ENCODE assay signal across 8 cellular contexts in the genomic region with DNA sequence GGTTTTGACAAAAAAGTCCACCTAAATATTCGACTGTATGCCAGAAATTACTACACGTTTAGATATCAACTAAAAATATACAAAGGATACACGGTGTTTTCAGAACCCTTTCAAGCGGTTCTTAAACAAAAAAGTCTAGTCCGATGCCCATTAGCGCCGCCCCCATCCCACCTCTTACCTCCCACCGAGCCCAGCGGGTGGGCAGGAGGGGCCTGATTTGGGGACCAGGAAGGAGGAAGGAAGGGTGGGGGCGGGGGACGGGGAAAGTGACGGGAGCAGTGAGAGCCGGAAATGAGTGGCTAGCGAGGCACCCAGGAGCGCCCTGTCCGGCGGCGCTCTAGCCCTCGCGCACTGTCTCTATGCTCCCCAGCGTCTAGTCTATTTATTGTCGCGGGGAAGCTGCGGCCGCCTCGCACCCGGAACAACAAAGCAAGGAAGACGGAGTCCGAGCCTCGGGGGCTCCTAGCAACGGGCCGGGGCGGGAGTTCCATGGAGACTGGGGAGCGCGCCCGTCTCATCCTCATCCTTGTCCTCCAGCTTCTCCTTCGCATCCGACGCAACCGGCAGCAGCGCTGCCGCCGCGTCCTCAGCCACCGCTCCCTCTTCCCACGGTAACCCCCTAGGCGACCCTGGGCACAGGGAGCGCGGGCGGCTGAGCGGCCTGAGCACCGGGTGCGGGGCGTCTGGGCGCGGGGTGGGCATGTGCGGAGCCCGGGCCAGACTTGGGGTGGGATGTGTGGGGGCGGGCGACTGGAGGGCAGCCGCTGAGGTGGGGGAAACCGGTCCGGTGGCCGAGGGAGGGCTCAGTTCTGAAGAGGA. TPM values are rescaled to one million over a fixed set of nuclear protein-coding genes. Genes with fewer than 3 reads are reported as not detected.
DNase-seq lines count a peak whose midpoint lies in the region; ATAC-seq and TF ChIP-seq lines count a peak whose summit lies in the region.

TSS of gene TBPL1 (plus strand) at position 410 of the 819 bp plus-strand sequence. CDS start 26,902 bp downstream, outside the sequence.

- POLR2A ChIA-PET in Panc1 (lab: Charles Lee): interaction anchor here (0.7 kb wide), 2 partner anchors 16 to 47 kb away, joined by 8 to 19 read pairs; no protein-coding TSS in a partner anchor

- TF ChIP-seq CTCF in DND-41 (IDR thresholded peaks at IDR 0.05; ENCODE audit: borderline replicate concordance, extremely low read depth, low read length, poor library complexity, severe bottlenecking) (no peak), KMS-11 (conservative IDR thresholded peaks at IDR 0.05; ENCODE audit: low read depth, low read length) (no peak), Panc1 (IDR thresholded peaks at IDR 0.05) (no peak), esophagus squamous epithelium (IDR thresholded peaks at IDR 0.05) (peak in 1 of 6 experiments; percentile 14)

- H3K4me1 ChIP-seq in DND-41 (ENCODE audit: insufficient read depth, low read length) (peaks cover 41% of the 10 kb centered on the region), KMS-11 (ENCODE audit: low read depth, poor library complexity, severe bottlenecking) (peaks cover 41% of the 10 kb centered on the region), Panc1 (ENCODE audit: control insufficient read depth, insufficient read depth, low read length) (peaks cover 39% of the 10 kb centered on the region), esophagus squamous epithelium (peaks cover 4 to 32% (median 22%) of the 10 kb centered on the region in 3 donors)

- no peaks in the 10 kb centered on the region for H3K9me3 Mint-ChIP-seq in activated T-cell treated with anti-CD3 and anti-CD28 coated beads, Interleukin-2, amount 50 U/mL, for 72 hours

- in situ Hi-C loops in Panc1 (cut with HindIII; ENCODE audit: low pct_unique_long_range_greater_than_20kb, low sequenced_read_pairs): no loop called here

- TF ChIP-seq POLR2A in esophagus squamous epithelium (IDR thresholded peaks at IDR 0.05): peak in 1 of 4 donors; percentile 58

- peak within 1 kb of the TSS; percentile 83 for H3K9ac ChIP-seq in DND-41 (ENCODE audit: low read depth, low read length)
- H3K9ac ChIP-seq in KMS-11: peak within 1 kb of the TSS; percentile 73

- peaks cover 27% of the 10 kb centered on the region for H4K20me1 ChIP-seq in DND-41 (ENCODE audit: insufficient read depth, low read length)
- H4K20me1 ChIP-seq in KMS-11 (ENCODE audit: insufficient read depth): 0 out of 2 replicates have a peak, but pooled peaks cover 4% of the 10 kb centered on the region

- peak; percentile 96 for DNase-seq in DND-41
- DNase-seq in Panc1 (ENCODE audit: low read depth, low spot score): peak; percentile 78
- DNase-seq in activated T-cell treated with anti-CD3 and anti-CD28 coated beads, Interleukin-2, amount 50 U/mL, for 72 hours: peak; percentile 86 to 89
- DNase-seq in esophagus squamous epithelium (lab: John Stamatoyannopoulos, UW): peak; percentile 87
- DNase-seq in myocyte (ENCODE audit: low read depth): peak; percentile 96
- DNase-seq in stimulated activated CD8-positive, alpha-beta memory T cell treated with anti-CD3 and anti-CD28 coated beads, Interleukin-7, amount 100 ng/mL, for 4 hours (ENCODE audit: low read depth in 2 of 2): peak; percentile 91 to 94

- peak within 1 kb of the TSS; percentile 94 for H3K27ac Mint-ChIP-seq in activated T-cell treated with anti-CD3 and anti-CD28 coated beads, Interleukin-2, amount 50 U/mL, for 72 hours

- peaks cover 48% of the 10 kb centered on the region for H3K4me1 Mint-ChIP-seq in activated T-cell treated with anti-CD3 and anti-CD28 coated beads, Interleukin-2, amount 50 U/mL, for 72 hours (ENCODE audit: low read depth)

- peaks cover 4 to 7% of the 10 kb centered on the region in 2 donors for H3K36me3 Mint-ChIP-seq in activated T-cell treated with anti-CD3 and anti-CD28 coated beads, Interleukin-2, amount 50 U/mL, for 72 hours (ENCODE audit: insufficient read depth in 2 of 2)

- peak within 1 kb of the TSS; percentile 79 for H3K27ac ChIP-seq in DND-41 (ENCODE audit: low read length)
- H3K27ac ChIP-seq in KMS-11: peak within 1 kb of the TSS; percentile 58
- peak within 1 kb of the TSS; percentile 87 for H3K27ac ChIP-seq in Panc1 (ENCODE audit: low read length)
- peak within 1 kb of the TSS; percentile 79 to 96 (median 92) for H3K27ac ChIP-seq in esophagus squamous epithelium

- H3K79me2 ChIP-seq in DND-41 (ENCODE audit: insufficient read depth, low read length) (peaks cover 50% of the 10 kb centered on the region), KMS-11 (ENCODE audit: insufficient read depth, low read depth) (peaks cover 43% of the 10 kb centered on the region; the same call in 1 of the 2 replicates)

- H3K4me2 ChIP-seq in DND-41 (ENCODE audit: insufficient read depth, low read length) (peak within 1 kb of the TSS; percentile 99), KMS-11 (peak within 1 kb of the TSS; percentile 96)

- no peaks in the 10 kb centered on the region; the same call in 1 of the 2 replicates for H3K36me3 ChIP-seq in DND-41 (ENCODE audit: insufficient read depth, low read length)
- no peaks in the 10 kb centered on the region for H3K36me3 ChIP-seq in KMS-11 (ENCODE audit: insufficient read depth)
- H3K36me3 ChIP-seq in Panc1 (ENCODE audit: control insufficient read depth, insufficient read depth, low read length): peaks cover 2% of the 10 kb centered on the region; the same call in 1 of the 2 replicates
- H3K36me3 ChIP-seq in esophagus squamous epithelium: no peaks in the 10 kb centered on the region

- H3K27me3 Mint-ChIP-seq in activated T-cell treated with anti-CD3 and anti-CD28 coated beads, Interleukin-2, amount 50 U/mL, for 72 hours (ENCODE audit: low read depth): no peaks in the 10 kb centered on the region

- ATAC-seq in DND-41 (ENCODE audit: insufficient read depth, low read depth) (peak; percentile 96), GM21786 (IDR thresholded peaks at IDR 0.05; ENCODE audit: unreplicated experiment) (peak; percentile 80), Panc1 (peak; percentile 96)
- ATAC-seq in activated T-cell treated with anti-CD3 and anti-CD28 coated beads, Interleukin-2, amount 50 U/mL, for 72 hours (replicated peaks in 1 of 2): peak; percentile 96 to 97

- 0 to 1% methylated on average over 17 to 25 of the region's 64 CpGs for WGBS in esophagus squamous epithelium, 2 donors

- H2AFZ ChIP-seq in DND-41 (ENCODE audit: low read depth, low read length) (peak within 1 kb of the TSS; percentile 98), KMS-11 (ENCODE audit: low read depth) (peak within 1 kb of the TSS; percentile 68)

- no peaks in the 10 kb centered on the region for H3K9me3 ChIP-seq in DND-41 (ENCODE audit: insufficient read depth, low read length, severe bottlenecking)
- H3K9me3 ChIP-seq in Panc1 (ENCODE audit: control insufficient read depth, insufficient read depth, low read depth, low read length): no peaks in the 10 kb centered on the region
- no peaks in the 10 kb centered on the region for H3K9me3 ChIP-seq in esophagus squamous epithelium

- H3K27me3 ChIP-seq in DND-41 (ENCODE audit: insufficient read depth, low read length, poor library complexity) (peaks cover 24% of the 10 kb centered on the region), KMS-11 (ENCODE audit: insufficient read depth, low read depth) (no peaks in the 10 kb centered on the region), Panc1 (ENCODE audit: control insufficient read depth, insufficient read depth, low read length) (no peaks in the 10 kb centered on the region), esophagus squamous epithelium (no peaks in the 10 kb centered on the region)

- CTCF ChIA-PET in Panc1 (lab: Charles Lee): no interaction called here

- BruUV-seq in Panc1 (replicated peaks; lab: Mats Ljungman, UMichigan): no TSS peak

- H3K4me3 Mint-ChIP-seq in activated T-cell treated with anti-CD3 and anti-CD28 coated beads, Interleukin-2, amount 50 U/mL, for 72 hours: peak within 1 kb of the TSS; percentile 91 to 95

- intact Hi-C loops in Panc1 (cut with micrococcal nuclease; ENCODE audit: unreplicated experiment): no loop called here
- intact Hi-C loops in esophagus squamous epithelium (cut with DNase I): no loop called here

- H3K4me3 ChIP-seq in DND-41 (ENCODE audit: low read depth in 1 of 2, low read length in 2 of 2): peak within 1 kb of the TSS; percentile 85 to 92
- H3K4me3 ChIP-seq in KMS-11 (IDR thresholded peaks at IDR 0.05; ENCODE audit: insufficient read depth, low read depth, low read length): no peak within 1 kb of the TSS
- peak within 1 kb of the TSS; percentile 92 to 94 for H3K4me3 ChIP-seq in Panc1 (ENCODE audit: low read depth in 2 of 2, low read length in 2 of 2)
- H3K4me3 ChIP-seq in esophagus squamous epithelium: peak within 1 kb of the TSS; percentile 83 to 99 (median 92)

RNA-seq across cellular contexts. Expression of gene TBPL1, which starts in this region (rescaled TPM):
- total RNA-seq in Panc1 (2021; ENCODE audit: unreplicated experiment) (39.7 TPM), esophagus squamous epithelium (10 to 100 TPM in 2 of 4 donors, 1 to 10 TPM in 2; 9.0 to 27.5 (median 12.0) TPM), myocyte (8.6 and 17.4 TPM in 2 replicates)
- polyA plus RNA-seq in Panc1 (2012; ENCODE audit: insufficient read length): 33.8 TPM
- total RNA-seq in activated T-cell treated with anti-CD3 and anti-CD28 coated beads, Interleukin-2, amount 50 U/mL, for 72 hours: 10 to 100 TPM; 32.9 to 34.7 TPM
- polyA plus RNA-seq in myocyte (2012): 18.8 TPM
